In genomic region chr9:72581617-72582197, GRCh38 we compare ENCODE assay signal across 8 cellular contexts.
DNase-seq lines count a peak whose midpoint lies in the region; ATAC-seq and TF ChIP-seq lines count a peak whose summit lies in the region.
"Not testable (repeated sequence)": the region's sequence is repeated elsewhere in the genome, so short reads cannot be mapped to it uniquely, and the experiment has no call there.

No MANE protein-coding gene starts in this region.

- not testable (repeated sequence) for H3K9ac ChIP-seq in PC-3 (ENCODE audit: low read length)
- H3K9ac ChIP-seq in adipocyte (ENCODE audit: low read length): peak overlapping the region; percentile 70

- H3K79me2 ChIP-seq in PC-3 (ENCODE audit: low read length): not testable (repeated sequence)

- peak; percentile 51 for DNase-seq in AG08395 (ENCODE audit: low spot score)
- peak; percentile 76 for DNase-seq in GM04503 (ENCODE audit: low read depth)
- peak; percentile 43 for DNase-seq in PC-3
- DNase-seq in activated CD4-positive, alpha-beta T cell treated with anti-CD3 and anti-CD28 coated beads for 48 hours: peak; percentile 24
- peak; percentile 45 for DNase-seq in adipocyte (ENCODE audit: low read depth)
- peak; percentile 16 for DNase-seq in fibroblast of pulmonary artery (ENCODE audit: low read depth)
- DNase-seq in non-pigmented ciliary epithelial cell (ENCODE audit: low read depth): peak; percentile 50
- peak; percentile 23 for DNase-seq in stimulated activated naive CD4-positive, alpha-beta T cell treated with Interleukin-2 at 50 U/mL for 16 hours (lab: John Stamatoyannopoulos, UW)

- H3K27ac ChIP-seq in PC-3 (ENCODE audit: low read length): peak overlapping the region; percentile 39; the same call in 1 of the 2 replicates

- H3K36me3 ChIP-seq in PC-3 (ENCODE audit: low read depth, low read length); adipocyte (ENCODE audit: control insufficient read depth, insufficient read depth, low read length, severe bottlenecking): not testable (repeated sequence)

- POLR2A ChIA-PET in PC-3 (lab: Charles Lee; ENCODE audit: unreplicated experiment): interaction anchor here (0.7 kb wide), 1 partner anchor 225 kb away, joined by 7 read pairs; no protein-coding TSS in a partner anchor

- intact Hi-C loops in PC-3 (cut with micrococcal nuclease): loop anchor here (2.0 kb wide), 2 partner anchors 55 to 217 kb away; partner anchors contain the start of gene ZFAND5

- H3K27me3 ChIP-seq in PC-3 (ENCODE audit: low read length); adipocyte (replicated peaks; ENCODE audit: control insufficient read depth, insufficient read depth, low read length): not testable (repeated sequence)

- peak overlapping the region; percentile 31 for H3K4me2 ChIP-seq in PC-3 (ENCODE audit: low read length)

- not testable (repeated sequence) for H2AFZ ChIP-seq in PC-3 (ENCODE audit: low read length)

- not testable (repeated sequence) for H3K9me2 ChIP-seq in PC-3 (replicated peaks; ENCODE audit: low read length)

- CTCF ChIA-PET in PC-3 (lab: Charles Lee): not testable (repeated sequence)

- not testable (repeated sequence) for BruUV-seq in PC-3 (replicated peaks; lab: Mats Ljungman, UMichigan)

- not testable (repeated sequence) for H3K4me3 ChIP-seq in PC-3 (ENCODE audit: low read length); adipocyte (ENCODE audit: low read length); fibroblast of pulmonary artery (replicated peaks; ENCODE audit: low read depth, low read length)

- not testable (repeated sequence) for H3K9me3 ChIP-seq in PC-3 (ENCODE audit: low read length); adipocyte (ENCODE audit: control insufficient read depth, low read length)

- H3F3A ChIP-seq in PC-3 (ENCODE audit: low read length, unreplicated experiment): not testable (repeated sequence)

- TF ChIP-seq CTCF in PC-3 (conservative IDR thresholded peaks at IDR 0.05; ENCODE audit: low read depth, low read length); fibroblast of pulmonary artery (IDR thresholded peaks at IDR 0.05; ENCODE audit: low read length, missing control alignments): not testable (repeated sequence)

- not testable (repeated sequence) for H4K20me1 ChIP-seq in PC-3 (ENCODE audit: low read length)

- H3K4me1 ChIP-seq in PC-3 (ENCODE audit: insufficient read depth, low read length) (peaks cover 63% of the 10 kb centered on the region), adipocyte (ENCODE audit: control insufficient read depth, insufficient read depth, low read length) (peaks cover 62% of the 10 kb centered on the region)

- not testable (repeated sequence) for ATAC-seq in PC-3

Comparison
In these comparisons a context has a peak if more than half of its experiments do, and no peak if none do; other contexts are left out.
1. DNase-seq: peak in every context shown above with its lines; median percentile 76 in GM04503; 51 in AG08395; 50 in non-pigmented ciliary epithelial cell; 45 in adipocyte; 43 in PC-3; 24 in activated CD4-positive, alpha-beta T cell treated with anti-CD3 and anti-CD28 coated beads for 48 hours; 23 in stimulated activated naive CD4-positive, alpha-beta T cell treated with Interleukin-2 at 50 U/mL for 16 hours; 16 in fibroblast of pulmonary artery.